In the genomic region with DNA sequence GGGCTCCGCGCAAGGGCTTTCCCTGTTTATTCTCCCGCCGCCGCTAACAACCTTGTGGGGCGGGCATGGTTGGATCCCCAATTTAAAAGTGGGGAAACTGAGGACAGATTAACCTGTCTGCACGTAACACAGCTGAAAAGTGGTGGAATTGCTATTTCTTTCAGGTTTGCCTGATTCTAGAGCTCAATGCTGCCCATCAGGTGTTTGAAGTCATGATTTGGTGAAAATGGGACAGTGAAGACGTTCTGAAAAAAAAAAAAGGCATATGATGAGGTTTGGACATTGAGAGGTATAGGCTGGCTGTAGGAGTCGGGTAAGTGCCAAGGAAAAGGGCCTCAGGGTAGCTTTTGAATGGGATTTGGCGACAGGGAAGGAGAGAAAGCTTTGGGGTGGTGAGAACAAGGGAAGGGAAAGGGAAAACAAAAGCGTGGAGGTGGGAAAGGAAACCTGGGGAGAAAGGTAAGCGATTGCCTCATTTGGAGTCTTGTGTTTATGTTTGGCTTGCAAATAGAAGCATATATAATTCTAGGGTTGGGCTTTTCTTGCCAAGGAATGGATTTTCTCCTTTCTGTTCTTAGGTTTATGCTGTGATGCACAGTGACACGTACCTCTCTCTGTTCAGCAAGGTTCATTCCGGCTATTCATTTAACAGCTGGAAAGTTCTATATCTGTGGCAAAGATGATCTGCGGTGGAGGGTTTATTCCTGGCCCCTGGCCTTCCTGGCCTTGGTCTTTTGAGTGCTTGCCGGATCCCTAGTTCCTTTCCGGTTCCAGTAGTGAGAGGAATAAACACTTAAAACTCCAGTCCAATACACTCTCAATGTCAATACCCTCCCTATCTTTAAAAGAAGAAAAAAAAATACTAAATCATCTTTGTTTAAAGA, we compare ENCODE assay signal across 8 cellular contexts. TPM values are rescaled to one million over a fixed set of nuclear protein-coding genes. Genes with fewer than 3 reads are reported as not detected.
DNase-seq lines count a peak whose midpoint lies in the region; ATAC-seq and TF ChIP-seq lines count a peak whose summit lies in the region.

No MANE protein-coding gene starts in this region.

- H3K27ac Mint-ChIP-seq in activated naive CD8-positive, alpha-beta T cell treated with anti-CD3 and anti-CD28 coated beads for 36 hours, result peak overlapping the region; percentile 74

- H3K27me3 ChIP-seq in cardiac muscle cell (no peaks in the 10 kb centered on the region), layer of hippocampus (ENCODE audit: control insufficient read depth, insufficient read depth, low read length) (no peaks in the 10 kb centered on the region), thyroid gland (no peaks in the 10 kb centered on the region)

- DNase-seq in cardiac muscle cell (ENCODE audit: low read depth in 1 of 2, low spot score in 1 of 2), result no peak
- no peak for DNase-seq in left cardiac atrium
- DNase-seq in activated naive CD8-positive, alpha-beta T cell treated with anti-CD3 and anti-CD28 coated beads for 36 hours, result no peak
- DNase-seq in thyroid gland, result no peak
- DNase-seq in HuH-7 (ENCODE audit: low spot score), result no peak

- H3K36me3 ChIP-seq in cardiac muscle cell, result no peaks in the 10 kb centered on the region
- H3K36me3 ChIP-seq in thyroid gland, result no peaks in the 10 kb centered on the region

- H3K4me1 Mint-ChIP-seq in activated naive CD8-positive, alpha-beta T cell treated with anti-CD3 and anti-CD28 coated beads for 36 hours, result peaks cover 26% of the 10 kb centered on the region

- H3K27ac ChIP-seq in cardiac muscle cell, result no peak overlapping the region
- peak overlapping the region; percentile 64 for H3K27ac ChIP-seq in layer of hippocampus (ENCODE audit: low read depth, low read length)
- H3K27ac ChIP-seq in thyroid gland, result peak overlapping the region in 2 of 3 donors; percentile 67 to 79

- peaks cover 3% of the 10 kb centered on the region for H3K36me3 Mint-ChIP-seq in activated naive CD8-positive, alpha-beta T cell treated with anti-CD3 and anti-CD28 coated beads for 36 hours

- intact Hi-C loops in left cardiac atrium (cut with DNase I), result no loop called here
- intact Hi-C loops in thyroid gland (cut with DNase I), result no loop called here

- ATAC-seq in left cardiac atrium, result no peak
- no peak for ATAC-seq in HG02852 (IDR thresholded peaks at IDR 0.05; ENCODE audit: unreplicated experiment)
- no peak for ATAC-seq in GM19351 (IDR thresholded peaks at IDR 0.05; ENCODE audit: unreplicated experiment)

- H3K4me1 ChIP-seq in cardiac muscle cell (ENCODE audit: low read depth) (peaks cover 8% of the 10 kb centered on the region), thyroid gland (peaks cover 30% of the 10 kb centered on the region in 2 donors)

- TF ChIP-seq POLR2A in thyroid gland (IDR thresholded peaks at IDR 0.05), result no peak

- H3K27me3 Mint-ChIP-seq in activated naive CD8-positive, alpha-beta T cell treated with anti-CD3 and anti-CD28 coated beads for 36 hours, result no peaks in the 10 kb centered on the region

- WGBS in thyroid gland, 2 donors, result 6 to 7% methylated on average over 17 of the region's 17 CpGs

- H3K4me3 ChIP-seq in cardiac muscle cell (peak overlapping the region; percentile 78), thyroid gland (replicated peaks in 1 of 3) (peak overlapping the region; percentile 8 to 68 (median 15))

- H3K9me3 Mint-ChIP-seq in activated naive CD8-positive, alpha-beta T cell treated with anti-CD3 and anti-CD28 coated beads for 36 hours, result no peaks in the 10 kb centered on the region

- H3K9me3 ChIP-seq in cardiac muscle cell (ENCODE audit: low read depth) (no peaks in the 10 kb centered on the region), thyroid gland (no peaks in the 10 kb centered on the region)

- TF ChIP-seq CTCF in cardiac muscle cell (IDR thresholded peaks at IDR 0.05; ENCODE audit: low read depth, low read length) (no peak), thyroid gland (IDR thresholded peaks at IDR 0.05) (no peak)

- peak overlapping the region; percentile 88 for H3K4me3 Mint-ChIP-seq in activated naive CD8-positive, alpha-beta T cell treated with anti-CD3 and anti-CD28 coated beads for 36 hours

RNA-seq across cellular contexts. Expression of gene STIM2, which starts 2.4 kb away (rescaled TPM):
- total RNA-seq in cardiac muscle cell (25.9 and 33.9 TPM in 2 replicates), left cardiac atrium (10 to 100 TPM; 12.1 to 16.9 TPM), thyroid gland (10 to 100 TPM; 16.4 to 39.1 (median 18.5) TPM)
- polyA plus RNA-seq in cardiac muscle cell, result 27.3 and 35.2 TPM in 2 replicates
- 10 to 100 TPM; 41.8 to 45.1 TPM for total RNA-seq in activated naive CD8-positive, alpha-beta T cell treated with anti-CD3 and anti-CD28 coated beads for 36 hours
